9 cellular contexts compared by ENCODE assay signal in the genomic region with DNA sequence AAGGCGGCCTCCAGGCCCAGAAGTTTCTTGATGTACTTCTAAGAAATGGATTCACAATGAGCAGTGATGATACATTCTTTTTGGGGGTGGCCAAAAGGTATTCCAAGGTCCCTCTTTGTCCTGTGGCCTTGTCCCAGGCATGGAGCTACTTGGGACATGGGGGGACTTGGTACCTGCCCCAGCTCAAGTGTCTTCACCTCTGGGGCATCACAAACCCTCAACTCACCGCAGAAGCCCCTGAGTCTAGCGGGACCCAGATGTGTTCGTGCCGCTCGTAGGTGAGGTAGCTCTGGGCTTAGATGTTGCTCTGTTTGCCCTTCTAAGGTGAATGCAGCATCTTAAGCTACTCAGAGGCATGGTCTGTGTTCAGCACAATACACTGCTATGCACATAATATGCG.
"Had no signal": no experiment of that assay in that cellular context is flagged by ENCODE, and none has a peak within 500 bp of the region (broad histone marks: within the 10 kb centered on the region; RNA-seq: fewer than 3 reads in every experiment).

No MANE protein-coding gene starts in this region.

- H3K4me1 ChIP-seq: HAP-1 had no signal

- DNase-seq: GM23248, GOT3, H7, H9, HCEC 1CT, HFFc6 had no signal

- H3K9me3 ChIP-seq: HAP-1 had no signal

- H3K36me3 ChIP-seq: HAP-1 had no signal

- ATAC-seq: GM23338, HCT116 had no signal

- H3K27ac ChIP-seq: GM23248 had no signal

- H3K4me3 ChIP-seq: GM23248, GM23338, HAP-1 had no signal
